10 cellular contexts compared by ENCODE assay signal in the genomic region with DNA sequence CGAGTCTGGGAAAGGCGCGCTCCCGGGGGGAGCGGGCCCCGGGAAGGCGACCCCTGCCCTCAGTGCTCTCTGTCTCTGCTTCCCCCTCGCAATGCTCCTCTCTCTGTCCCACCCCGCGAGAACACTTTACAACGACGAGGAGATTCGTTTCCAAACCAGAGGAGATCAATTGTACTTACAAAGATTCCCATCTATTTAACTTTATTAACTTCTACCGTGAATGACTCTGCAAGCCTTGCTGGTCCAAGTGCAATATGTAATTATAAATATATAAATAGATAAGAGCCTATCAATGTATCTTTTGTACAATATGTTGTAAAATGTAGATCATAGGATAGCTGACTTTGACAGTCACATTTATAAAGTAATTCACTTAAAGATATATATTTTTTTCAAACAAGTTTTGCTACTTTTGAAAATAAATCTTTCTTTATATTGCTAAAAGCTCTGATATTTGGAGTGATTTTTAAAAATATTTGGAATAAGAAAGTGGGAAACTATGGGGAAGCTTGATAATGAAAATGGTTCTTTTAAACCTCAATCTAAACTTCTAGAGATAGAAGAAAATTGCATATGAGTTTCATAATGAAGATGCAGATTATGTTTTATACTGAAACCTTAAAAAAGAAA. TPM values are rescaled to one million over a fixed set of nuclear protein-coding genes. Genes with fewer than 3 reads are reported as not detected.
DNase-seq lines count a peak whose midpoint lies in the region; ATAC-seq, FAIRE-seq and TF ChIP-seq lines count a peak whose summit lies in the region.
"Had no signal": no experiment of that assay in that cellular context is flagged by ENCODE, and none has a peak within 500 bp of the region (broad histone marks: within the 10 kb centered on the region; RNA-seq: fewer than 3 reads in every experiment).

No MANE protein-coding gene starts in this region.

- H3K36me3 Mint-ChIP-seq in CD8-positive, alpha-beta memory T cell, result no peaks in the 10 kb centered on the region

- POLR2A ChIA-PET in CD8-positive, alpha-beta memory T cell (lab: Charles Lee), result no interaction called here

- H3K4me1 Mint-ChIP-seq in CD8-positive, alpha-beta memory T cell, result peaks cover 30 to 54% (median 34%) of the 10 kb centered on the region in 3 donors

- DNase-seq in CD8-positive, alpha-beta memory T cell, result no peak
- DNase-seq in Peyer's patch (no peak), fibroblast of the aortic adventitia (ENCODE audit: low read depth) (peak; percentile 16), pancreas (no peak), NCI-H748 (lab: John Stamatoyannopoulos, UW; ENCODE audit: unreplicated experiment) (no peak), SK-N-DZ (ENCODE audit: low spot score) (no peak), NOMO-1 (lab: John Stamatoyannopoulos, UW; ENCODE audit: unreplicated experiment in 2 of 2) (no peak)
- DNase-seq: effector CD4-positive, alpha-beta T cell; T1000 had no signal

- FAIRE-seq in pancreas (lab: Jason Lieb, UNC), result peak; percentile 81

- H3K27ac Mint-ChIP-seq in CD8-positive, alpha-beta memory T cell, result peak overlapping the region in 1 of 8 donors; percentile 22

- CTCF ChIA-PET in CD8-positive, alpha-beta memory T cell (lab: Charles Lee), result interaction anchor here (1.3 kb wide), 1 partner anchor 10 kb away, joined by 3 read pairs; no protein-coding TSS in a partner anchor

- peak overlapping the region; percentile 26 to 81 (median 52) for H3K4me3 Mint-ChIP-seq in CD8-positive, alpha-beta memory T cell

- no peaks in the 10 kb centered on the region for H3K9me3 ChIP-seq in CD8-positive, alpha-beta memory T cell (ENCODE audit: low read length)
- no peaks in the 10 kb centered on the region for H3K9me3 ChIP-seq in Peyer's patch
- H3K9me3 ChIP-seq in pancreas, result no peaks in the 10 kb centered on the region

- no peaks in the 10 kb centered on the region for H3K9me3 Mint-ChIP-seq in CD8-positive, alpha-beta memory T cell

- 2 to 7% methylated on average over 14 of the region's 14 CpGs for WGBS in pancreas, 2 donors

- no peaks in the 10 kb centered on the region for H3K36me3 ChIP-seq in CD8-positive, alpha-beta memory T cell (ENCODE audit: insufficient read depth, low read length)
- H3K36me3 ChIP-seq in Peyer's patch, result no peaks in the 10 kb centered on the region
- H3K36me3 ChIP-seq in pancreas, result no peaks in the 10 kb centered on the region

- H3K4me3 ChIP-seq in CD8-positive, alpha-beta memory T cell (ENCODE audit: low read length), result no peak overlapping the region
- H3K4me3 ChIP-seq in Peyer's patch (peak overlapping the region; percentile 41 to 56 (median 47)), fibroblast of the aortic adventitia (ENCODE audit: low read depth, low read length) (peak overlapping the region; percentile 74), pancreas (peak overlapping the region in 2 of 4 donors; percentile 21 to 37)

- intact Hi-C loops in pancreas (cut with DNase I), result no loop called here

- peaks cover 21% of the 10 kb centered on the region for H3K4me1 ChIP-seq in CD8-positive, alpha-beta memory T cell (ENCODE audit: insufficient read depth, low read length)
- H3K4me1 ChIP-seq in Peyer's patch (peaks cover 0 to 30% (median 2%) of the 10 kb centered on the region in 4 donors), pancreas (peaks cover 7 to 9% (median 8%) of the 10 kb centered on the region in 3 donors)

- peaks cover 55% of the 10 kb centered on the region for H3K27me3 ChIP-seq in CD8-positive, alpha-beta memory T cell (ENCODE audit: insufficient read depth, low read length, poor library complexity, severe bottlenecking)
- H3K27me3 ChIP-seq in Peyer's patch (peaks cover 0 to 5% of the 10 kb centered on the region in 2 donors), pancreas (peaks cover 0 to 68% (median 15%) of the 10 kb centered on the region in 4 donors)

- peaks cover 69 to 92% of the 10 kb centered on the region in 2 donors for H3K27me3 Mint-ChIP-seq in CD8-positive, alpha-beta memory T cell

- ATAC-seq in pancreas, result no peak
- no peak for ATAC-seq in GM21529 (IDR thresholded peaks at IDR 0.05; ENCODE audit: unreplicated experiment)

- H3K27ac ChIP-seq in CD8-positive, alpha-beta memory T cell (ENCODE audit: low read depth, low read length), result no peak overlapping the region
- H3K27ac ChIP-seq in Peyer's patch (peak overlapping the region; percentile 58 to 83 (median 74)), pancreas (no peak overlapping the region)

- no peak for TF ChIP-seq POLR2A in Peyer's patch (IDR thresholded peaks at IDR 0.05)

- TF ChIP-seq CTCF in Peyer's patch (IDR thresholded peaks at IDR 0.05) (no peak), fibroblast of the aortic adventitia (IDR thresholded peaks at IDR 0.05; ENCODE audit: insufficient read depth, low read length) (no peak), pancreas (IDR thresholded peaks at IDR 0.05) (no peak)

RNA-seq across cellular contexts. Expression of a gene that starts 3.0 kb away (rescaled TPM):
- not detected for total RNA-seq in CD8-positive, alpha-beta memory T cell
- polyA plus RNA-seq in CD8-positive, alpha-beta memory T cell, result not detected
- total RNA-seq in Peyer's patch (10 to 100 TPM in 1 of 4 donors, 1 to 10 TPM in 3; 2.5 to 29.7 (median 4.7) TPM), fibroblast of the aortic adventitia (ENCODE audit: low replicate concordance) (2.9 and 5.0 TPM in 2 replicates), pancreas (1 to 10 TPM in 1 of 6 donors, under 1 TPM in 5; 0.08 to 2.3 (median 0.63) TPM)
- polyA plus RNA-seq in pancreas, result under 1 TPM; 0.53 to 0.77 TPM
- not detected in 2 replicates for polyA plus RNA-seq in SK-N-DZ (2014; cell fraction: cytosol; rRNA removed)
- polyA plus RNA-seq in SK-N-DZ (2014; cell fraction: nucleus; rRNA removed), result not detected in 2 replicates

Comparison
In these comparisons a context has a peak if more than half of its experiments do, and no peak if none do; other contexts are left out.
1. H3K27ac ChIP-seq: peak in Peyer's patch (4 of 4); none in CD8-positive, alpha-beta memory T cell (single experiment) and pancreas (0 of 4).